In the genomic region with DNA sequence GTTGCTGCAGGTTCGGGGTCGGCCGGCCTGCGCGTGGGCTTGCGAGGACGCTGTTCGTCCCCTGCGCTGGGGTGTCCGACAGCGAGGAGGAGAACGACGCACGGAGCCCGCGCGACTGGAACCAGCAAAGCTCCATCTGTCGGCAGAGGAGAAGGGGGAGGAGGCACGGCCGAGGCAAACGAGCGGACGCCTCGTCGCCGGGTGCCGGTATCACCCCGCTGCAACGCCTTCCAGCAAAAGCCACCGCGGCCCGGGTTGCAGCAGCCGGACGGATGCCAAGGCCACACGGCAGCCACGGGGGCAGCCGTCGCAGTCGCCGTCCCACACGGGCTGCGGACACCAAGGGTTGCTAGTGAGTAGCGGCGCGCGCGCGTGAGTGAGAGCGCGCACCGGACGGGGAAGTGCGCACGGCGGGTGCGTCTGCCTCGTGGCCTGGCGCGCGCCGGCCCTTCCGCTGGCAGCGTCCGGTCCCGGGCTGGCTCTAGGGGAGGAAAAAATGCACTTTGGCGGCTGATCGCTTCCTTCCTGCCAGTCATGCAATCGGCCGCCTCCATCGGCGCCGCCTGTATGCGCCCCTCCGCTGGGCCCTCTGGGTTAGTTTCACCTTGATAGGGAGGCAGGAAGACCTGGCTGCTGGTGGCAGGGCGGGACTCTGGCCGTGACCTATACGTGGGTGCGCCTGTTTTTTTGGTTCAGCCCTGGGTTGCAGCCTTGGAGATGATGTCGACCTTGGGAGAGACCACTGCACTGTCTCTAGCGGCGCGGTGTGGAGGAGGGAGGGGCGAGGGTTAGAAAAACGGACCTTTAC, we compare ENCODE assay signal across 8 cellular contexts. TPM values are rescaled to one million over a fixed set of nuclear protein-coding genes. Genes with fewer than 3 reads are reported as not detected.
A peak's percentile ranks its signal among the peaks of the same experiment; 100 is the strongest.
DNase-seq lines count a peak whose midpoint lies in the region; ATAC-seq and TF ChIP-seq lines count a peak whose summit lies in the region.

No MANE protein-coding gene starts in this region.

- H3K27ac ChIP-seq in parathyroid adenoma = peak overlapping the region; percentile 74
- peak overlapping the region; percentile 82 to 83 for H3K27ac ChIP-seq in tibial artery

- no peaks in the 10 kb centered on the region for H3K79me2 ChIP-seq in parathyroid adenoma

- ATAC-seq in GM21723 (IDR thresholded peaks at IDR 0.05; ENCODE audit: unreplicated experiment) = peak; percentile 73
- peak; percentile 76 for ATAC-seq in activated naive CD8-positive, alpha-beta T cell treated with anti-CD3 and anti-CD28 coated beads, Interleukin-2, amount 10 ng/mL, durations not matched to agents 7 days and 5 days (ENCODE audit: low read depth)
- ATAC-seq in Right ventricle myocardium superior (ENCODE audit: poor library complexity) = peak; percentile 97

- no peaks in the 10 kb centered on the region for H3K9me3 ChIP-seq in ES-I3 (ENCODE audit: control insufficient read depth, insufficient read depth, low read length)
- H3K9me3 ChIP-seq in parathyroid adenoma (ENCODE audit: control insufficient read depth, low read length) = no peaks in the 10 kb centered on the region
- no peaks in the 10 kb centered on the region for H3K9me3 ChIP-seq in tibial artery

- POLR2A ChIA-PET in activated naive CD8-positive, alpha-beta T cell treated with anti-CD3 and anti-CD28 coated beads, Interleukin-2, amount 10 ng/mL, durations not matched to agents 7 days and 5 days (lab: Charles Lee) = interaction anchor here (0.5 to 1.7 kb wide), 22 partner anchors 10 to 1018 kb away, joined by 3 to 18 read pairs (median 4); a partner anchor contains a TSS

- H3K4me1 ChIP-seq in ES-I3 (ENCODE audit: insufficient read depth, low read length) (peaks cover 3% of the 10 kb centered on the region; the same call in 1 of the 2 replicates), parathyroid adenoma (no peaks in the 10 kb centered on the region), tibial artery (peaks cover 0 to 28% (median 7%) of the 10 kb centered on the region in 4 donors)

- peak overlapping the region; percentile 92 for H3K27ac Mint-ChIP-seq in activated naive CD8-positive, alpha-beta T cell treated with anti-CD3 and anti-CD28 coated beads, Interleukin-2, amount 10 ng/mL, durations not matched to agents 7 days and 5 days

- H3K27me3 ChIP-seq in parathyroid adenoma (ENCODE audit: control insufficient read depth, insufficient read depth, low read length) (no peaks in the 10 kb centered on the region), tibial artery (peaks cover 0 to under 1% of the 10 kb centered on the region in 2 donors)

- peaks cover 48% of the 10 kb centered on the region for H3K36me3 Mint-ChIP-seq in activated naive CD8-positive, alpha-beta T cell treated with anti-CD3 and anti-CD28 coated beads, Interleukin-2, amount 10 ng/mL, durations not matched to agents 7 days and 5 days

- H3K9me3 Mint-ChIP-seq in activated naive CD8-positive, alpha-beta T cell treated with anti-CD3 and anti-CD28 coated beads, Interleukin-2, amount 10 ng/mL, durations not matched to agents 7 days and 5 days = peaks cover 5% of the 10 kb centered on the region

- H3K36me3 ChIP-seq in ES-I3 (ENCODE audit: insufficient read depth, low read length) (no peaks in the 10 kb centered on the region), parathyroid adenoma (ENCODE audit: control insufficient read depth, insufficient read depth, low read length) (no peaks in the 10 kb centered on the region), tibial artery (no peaks in the 10 kb centered on the region)

- intact Hi-C loops in Right ventricle myocardium superior (cut with DNase I) = no loop called here
- intact Hi-C loops in tibial artery (cut with DNase I; ENCODE audit: low total_unique reads) = no loop called here

- H3K4me3 ChIP-seq in parathyroid adenoma (ENCODE audit: low read depth, low read length) (peak overlapping the region; percentile 66), tibial artery (peak overlapping the region; percentile 62 to 84)

- peak overlapping the region; percentile 65 for H3K4me2 ChIP-seq in parathyroid adenoma (ENCODE audit: low read length)

- peak overlapping the region; percentile 87 for H2AFZ ChIP-seq in parathyroid adenoma

- H3K4me1 Mint-ChIP-seq in activated naive CD8-positive, alpha-beta T cell treated with anti-CD3 and anti-CD28 coated beads, Interleukin-2, amount 10 ng/mL, durations not matched to agents 7 days and 5 days = peaks cover 51% of the 10 kb centered on the region

- no peak for TF ChIP-seq CTCF in parathyroid adenoma (IDR thresholded peaks at IDR 0.05)
- no peak for TF ChIP-seq CTCF in tibial artery (IDR thresholded peaks at IDR 0.05)

- H3K4me3 Mint-ChIP-seq in activated naive CD8-positive, alpha-beta T cell treated with anti-CD3 and anti-CD28 coated beads, Interleukin-2, amount 10 ng/mL, durations not matched to agents 7 days and 5 days = peak overlapping the region; percentile 94

- DNase-seq in KG1 (lab: John Stamatoyannopoulos, UW) (peak; percentile 86), SKM-1 (lab: John Stamatoyannopoulos, UW; ENCODE audit: unreplicated experiment) (peak; percentile 86), Right ventricle myocardium superior (peak; percentile 92), tibial artery (peak; percentile 81 to 90)
- peak; percentile 86 for DNase-seq in activated naive CD8-positive, alpha-beta T cell treated with anti-CD3 and anti-CD28 coated beads, Interleukin-2, amount 10 ng/mL, durations not matched to agents 7 days and 5 days

- no peaks in the 10 kb centered on the region for H3K27me3 Mint-ChIP-seq in activated naive CD8-positive, alpha-beta T cell treated with anti-CD3 and anti-CD28 coated beads, Interleukin-2, amount 10 ng/mL, durations not matched to agents 7 days and 5 days

- H3K9ac ChIP-seq in ES-I3 (ENCODE audit: low read depth, low read length) (peak overlapping the region; percentile 75), parathyroid adenoma (no peak overlapping the region)

RNA-seq across cellular contexts. Expression of a gene that starts 0.4 kb away (rescaled TPM):
- total RNA-seq in activated naive CD8-positive, alpha-beta T cell treated with anti-CD3 and anti-CD28 coated beads, Interleukin-2, amount 10 ng/mL, durations not matched to agents 7 days and 5 days = 10 to 100 TPM; 48.3 to 54.0 TPM
- total RNA-seq in Right ventricle myocardium superior = 2.0 TPM

RNA-seq across cellular contexts. Expression of a gene that starts 28.8 kb away (rescaled TPM):
- not detected for total RNA-seq in activated naive CD8-positive, alpha-beta T cell treated with anti-CD3 and anti-CD28 coated beads, Interleukin-2, amount 10 ng/mL, durations not matched to agents 7 days and 5 days
- not detected for total RNA-seq in Right ventricle myocardium superior

Comparison
In these comparisons a context has a peak if more than half of its experiments do, and no peak if none do; other contexts are left out.
1. Peak in every context shown above with its lines: DNase-seq, ATAC-seq, H3K4me3 ChIP-seq and H3K27ac ChIP-seq.
2. RNA of a gene that starts 0.4 kb away (total RNA-seq): 48.3 to 54.0 TPM in activated naive CD8-positive, alpha-beta T cell treated with anti-CD3 and anti-CD28 coated beads, Interleukin-2, amount 10 ng/mL, durations not matched to agents 7 days and 5 days; 2.0 TPM in Right ventricle myocardium superior (single experiment); every median in the first group is over 10 times any median in the second.